Comparison of ENCODE assay signal across 18 cellular contexts in the genomic region with DNA sequence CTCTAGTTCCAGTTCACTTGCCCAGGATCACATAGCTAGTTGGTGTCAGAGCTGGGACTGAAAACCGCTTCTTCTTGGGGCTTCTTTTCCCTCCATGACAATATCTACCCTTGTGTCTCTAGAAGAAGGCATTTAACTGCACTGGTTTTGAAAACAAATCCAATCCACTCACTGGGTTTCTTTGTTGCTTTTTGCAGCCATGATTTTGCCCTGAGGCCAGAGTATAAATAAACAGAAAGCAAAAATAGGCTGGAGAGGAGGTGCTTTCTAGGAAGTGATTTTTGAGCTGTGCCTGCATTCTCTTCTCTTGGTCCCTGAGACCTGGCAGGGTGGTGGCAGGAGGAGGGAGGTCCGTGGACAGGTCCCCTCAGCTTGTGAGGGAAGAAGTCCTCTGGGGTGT.
"Had no signal": no experiment of that assay in that cellular context is flagged by ENCODE, and none has a peak within 500 bp of the region (broad histone marks: within the 10 kb centered on the region; RNA-seq: fewer than 3 reads in every experiment).

No MANE protein-coding gene starts in this region.

- H3K27ac ChIP-seq: gastrocnemius medialis, parathyroid adenoma had no signal

- DNase-seq: activated CD4-positive, alpha-beta memory T cell treated with anti-CD3 and anti-CD28 coated beads, Interleukin-2, amount 10 ng/mL, durations not matched to agents 7 days and 5 days; activated CD4-positive, alpha-beta T cell treated with anti-CD3 and anti-CD28 coated beads, Interleukin-2, amount 10 ng/mL, durations not matched to agents 24 days and 14 days; activated effector memory CD4-positive, alpha-beta T cell treated with Interleukin-2 at 50 U/mL for 16 hours; activated naive CD4-positive, alpha-beta T cell treated with anti-CD3 and anti-CD28 coated beads, Interleukin-2, amount 10 ng/mL, durations not matched to agents 7 days and 5 days; activated T-cell treated with anti-CD3 and anti-CD28 coated beads, Interleukin-2, amount 50 U/mL, for 72 hours; cerebellar nuclear complex; gastrocnemius medialis; head of caudate nucleus; islet precursor cell; left cardiac atrium; nephron progenitor cell; nucleus accumbens; right cardiac atrium; stimulated activated CD4-positive, alpha-beta T cell treated with anti-CD3 and anti-CD28 coated beads, Interleukin-12 subunit alpha, Interleukin-12 subunit beta, amount 100 ng/mL, for 4 hours; stimulated activated CD4-positive, alpha-beta T cell treated with anti-CD3 and anti-CD28 coated beads, Interleukin-4, amount 100 ng/mL, for 4 hours; stimulated activated naive CD8-positive, alpha-beta T cell treated with anti-CD3 and anti-CD28 coated beads, Interleukin-15, Interleukin-2, amounts not matched to agents 100 U/mL and 50 U/mL, for 24 hours had no signal

- ATAC-seq: activated CD4-positive, CD25-positive, alpha-beta regulatory T cell treated with anti-CD3 and anti-CD28 coated beads, Interleukin-2, amount 50 U/mL, for 24 hours; activated T-cell treated with anti-CD3 and anti-CD28 coated beads, Interleukin-2, amount 50 U/mL, for 72 hours; gastrocnemius medialis; left cardiac atrium; right cardiac atrium; stimulated activated naive CD8-positive, alpha-beta T cell treated with anti-CD3 and anti-CD28 coated beads, Interleukin-15, Interleukin-2, amounts not matched to agents 100 U/mL and 50 U/mL, for 24 hours had no signal

- H3K4me3 ChIP-seq: gastrocnemius medialis had no signal

- H3K9ac ChIP-seq: parathyroid adenoma had no signal

- H3K27me3 ChIP-seq: gastrocnemius medialis had no signal

- H3K79me2 ChIP-seq: parathyroid adenoma had no signal

- H3K4me1 ChIP-seq: parathyroid adenoma had no signal

- H3K9me3 ChIP-seq: gastrocnemius medialis had no signal

- H3K36me3 ChIP-seq: gastrocnemius medialis had no signal

- H2AFZ ChIP-seq: parathyroid adenoma had no signal
